In genomic region chr4:152165146-152165545, GRCh38 we compare ENCODE assay signal across 20 cellular contexts.
A peak's percentile ranks its signal among the peaks of the same experiment; 100 is the strongest.
DNase-seq lines count a peak whose midpoint lies in the region; TF ChIP-seq lines count a peak whose summit lies in the region.
"Had no signal": no experiment of that assay in that cellular context is flagged by ENCODE, and none has a peak within 500 bp of the region (broad histone marks: within the 10 kb centered on the region; RNA-seq: fewer than 3 reads in every experiment).

No MANE protein-coding gene starts in this region.

- no peaks in the 10 kb centered on the region for H3K23me2 ChIP-seq in H9 (ENCODE audit: insufficient read length, low read depth, low read length, poor library complexity, severe bottlenecking)

- H3T11ph ChIP-seq in H9 (ENCODE audit: low read length), result no peak overlapping the region

- peak overlapping the region in 1 of 3 experiments; percentile 36; a peak in 2 of 7 replicates for H3K27ac Mint-ChIP-seq in H9
- peak overlapping the region; percentile 45 for H3K27ac Mint-ChIP-seq in endothelial cell (ENCODE audit: unreplicated experiment)

- H3K9me3 ChIP-seq in H9 (ENCODE audit: control insufficient read depth, low read depth, low read length) (no peaks in the 10 kb centered on the region), spleen (no peaks in the 10 kb centered on the region)
- H3K9me3 ChIP-seq: lower lobe of right lung, sigmoid colon, upper lobe of right lung had no signal

- H2AFZ ChIP-seq in H9 (ENCODE audit: low read length), result no peak overlapping the region

- H3K23ac ChIP-seq in H9 (ENCODE audit: insufficient read length, low read depth, low read length) (no peak overlapping the region), mesendoderm (ENCODE audit: low read length) (no peak overlapping the region)

- H2BK5ac ChIP-seq in H9 (ENCODE audit: insufficient read length, low read length) (no peak overlapping the region), mesendoderm (ENCODE audit: low read length) (no peak overlapping the region)

- H3K9ac ChIP-seq in H9 (ENCODE audit: extremely low read depth, insufficient read length, low read length), result no peak overlapping the region
- no peak overlapping the region for H3K9ac ChIP-seq in mesendoderm (ENCODE audit: low read length)

- H3K4me3 Mint-ChIP-seq in H9 (no peak overlapping the region), endothelial cell (ENCODE audit: unreplicated experiment) (no peak overlapping the region)
- H3K4me3 Mint-ChIP-seq: CD8-positive, alpha-beta memory T cell; naive B cell had no signal

- H2BK12ac ChIP-seq in H9 (ENCODE audit: insufficient read length, low read depth, low read length), result no peak overlapping the region

- H3K27me3 ChIP-seq in H9 (ENCODE audit: insufficient read depth, low read length), result no peaks in the 10 kb centered on the region
- no peaks in the 10 kb centered on the region for H3K27me3 ChIP-seq in mesendoderm (ENCODE audit: insufficient read depth, low read length, poor library complexity)
- peaks cover 0 to 3% (median 0%) of the 10 kb centered on the region in 7 donors for H3K27me3 ChIP-seq in spleen (replicated peaks in 1 of 7)
- H3K27me3 ChIP-seq: sigmoid colon, upper lobe of right lung had no signal

- H2BK15ac ChIP-seq in H9 (ENCODE audit: low read depth, low read length) (no peak overlapping the region), mesendoderm (replicated peaks; ENCODE audit: low read depth) (no peak overlapping the region)

- no peaks in the 10 kb centered on the region for H3K36me3 Mint-ChIP-seq in H9 (ENCODE audit: insufficient read depth in 1 of 3, low read depth in 3 of 3)
- H3K36me3 Mint-ChIP-seq in endothelial cell (ENCODE audit: low read depth, unreplicated experiment), result no peaks in the 10 kb centered on the region
- H3K36me3 Mint-ChIP-seq: naive B cell had no signal

- DNase-seq in H9, result peak; percentile 54
- peak; percentile 3 for DNase-seq in NCI-H82 treated with DMSO at 0.1 percent for 48 hours (lab: John Stamatoyannopoulos, UW; ENCODE audit: unreplicated experiment)
- peak; percentile 6 for DNase-seq in endothelial cell (ENCODE audit: low spot score)
- peak; percentile 99 for DNase-seq in mesendoderm
- no peak for DNase-seq in stimulated activated CD4-positive, alpha-beta T cell treated with anti-CD3 and anti-CD28 coated beads, Interleukin-2, amount 100 ng/mL, for 24 hours
- no peak for DNase-seq in cerebellar nuclear complex (lab: John Stamatoyannopoulos, UW)
- no peak for DNase-seq in spleen
- DNase-seq: activated CD4-positive, alpha-beta T cell treated with anti-CD3 and anti-CD28 coated beads for 4 hours; activated CD8-positive, alpha-beta memory T cell treated with anti-CD3 and anti-CD28 coated beads, Interleukin-2, amount 50 U/mL, for 4 hours; activated gamma-delta T cell treated with Interleukin-2 at 50 U/mL for 16 hours; CD8-positive, alpha-beta memory T cell; foreskin fibroblast; HCEC 1CT; lower lobe of right lung; naive B cell; NCI-H1436; RPMI8226; sigmoid colon; stimulated activated CD4-positive, alpha-beta T cell treated with anti-CD3 and anti-CD28 coated beads, Interleukin-1b, Interleukin-23, amount 100 ng/mL, for 48 hours; upper lobe of right lung had no signal

- H3K36me3 ChIP-seq in mesendoderm (ENCODE audit: control insufficient read depth, insufficient read depth, low read length) (no peaks in the 10 kb centered on the region), spleen (no peaks in the 10 kb centered on the region)
- H3K36me3 ChIP-seq: lower lobe of right lung, sigmoid colon, upper lobe of right lung had no signal

- H2AK5ac ChIP-seq in H9 (ENCODE audit: insufficient read length, low read length), result no peak overlapping the region
- no peak overlapping the region for H2AK5ac ChIP-seq in mesendoderm (ENCODE audit: low read length)

- H3K4me1 Mint-ChIP-seq in H9 (peaks cover 42 to 49% of the 10 kb centered on the region in 2 experiments), endothelial cell (ENCODE audit: unreplicated experiment) (no peaks in the 10 kb centered on the region)
- H3K4me1 Mint-ChIP-seq: naive B cell had no signal

- no peak for TF ChIP-seq POLR2A in spleen (IDR thresholded peaks at IDR 0.05)

- no peak overlapping the region for H4K91ac ChIP-seq in H9 (ENCODE audit: insufficient read length, low read depth, low read length)

- no peak overlapping the region for H3K14ac ChIP-seq in H9 (ENCODE audit: insufficient read depth, low read length)

- intact Hi-C loops in spleen (cut with DNase I; ENCODE audit: low total_unique reads), result no loop called here

- H4K8ac ChIP-seq in H9 (replicated peaks; ENCODE audit: insufficient read length, low read depth, low read length) (no peak overlapping the region), mesendoderm (ENCODE audit: low read depth, low read length) (no peak overlapping the region)

- H3K9me3 Mint-ChIP-seq in H9 (no peaks in the 10 kb centered on the region), endothelial cell (ENCODE audit: unreplicated experiment) (no peaks in the 10 kb centered on the region)
- H3K9me3 Mint-ChIP-seq: CD8-positive, alpha-beta memory T cell; naive B cell had no signal

- H3K18ac ChIP-seq in H9 (ENCODE audit: insufficient read length, low read depth, low read length) (no peak overlapping the region), mesendoderm (ENCODE audit: low read length) (no peak overlapping the region)

- H3K4ac ChIP-seq in H9 (ENCODE audit: low read depth, low read length), result no peak overlapping the region
- H3K4ac ChIP-seq in mesendoderm (ENCODE audit: low read depth, low read length), result no peak overlapping the region

- H2BK20ac ChIP-seq in H9 (ENCODE audit: low read depth, low read length, poor library complexity, severe bottlenecking), result no peak overlapping the region

- TF ChIP-seq CTCF in H9 (conservative IDR thresholded peaks at IDR 0.05) (no peak), endothelial cell (IDR thresholded peaks at IDR 0.05; ENCODE audit: unreplicated experiment) (no peak), spleen (IDR thresholded peaks at IDR 0.05 in 8 of 11, conservative IDR thresholded peaks at IDR 0.05 in 3 of 11) (no peak)

- H3K56ac ChIP-seq in H9 (ENCODE audit: insufficient read length, low read depth, low read length) (no peak overlapping the region), mesendoderm (ENCODE audit: low read length) (no peak overlapping the region)

- H3K79me2 ChIP-seq in H9 (ENCODE audit: insufficient read depth, low read length) (no peaks in the 10 kb centered on the region), mesendoderm (ENCODE audit: control insufficient read depth, insufficient read depth, low read length) (no peaks in the 10 kb centered on the region)

- peaks cover 10% of the 10 kb centered on the region; the same call in 1 of the 2 replicates for H3K4me1 ChIP-seq in H9 (ENCODE audit: insufficient read depth, low read length)
- H3K4me1 ChIP-seq in mesendoderm (ENCODE audit: control insufficient read depth, low read depth, low read length), result peaks cover 12% of the 10 kb centered on the region
- H3K4me1 ChIP-seq in spleen, result no peaks in the 10 kb centered on the region
- H3K4me1 ChIP-seq: lower lobe of right lung, upper lobe of right lung had no signal

- no peaks in the 10 kb centered on the region for H4K20me1 ChIP-seq in H9 (ENCODE audit: control insufficient read depth, insufficient read depth, insufficient read length)

- H3K4me2 ChIP-seq in H9 (ENCODE audit: insufficient read depth, insufficient read length, low read length) (no peak overlapping the region), mesendoderm (ENCODE audit: low read length) (no peak overlapping the region)

- H3K27ac ChIP-seq in H9 (ENCODE audit: insufficient read length, low read depth, low read length) (peak overlapping the region; percentile 72), mesendoderm (ENCODE audit: low read depth, low read length) (no peak overlapping the region), spleen (no peak overlapping the region)
- H3K27ac ChIP-seq: lower lobe of right lung, sigmoid colon, upper lobe of right lung had no signal

- H3K79me1 ChIP-seq in H9 (ENCODE audit: insufficient read depth, low read depth, low read length, poor library complexity, severe bottlenecking) (no peaks in the 10 kb centered on the region), mesendoderm (ENCODE audit: low read length) (no peaks in the 10 kb centered on the region)

- H2BK120ac ChIP-seq in H9 (ENCODE audit: low read depth, low read length, poor library complexity, severe bottlenecking), result no peak overlapping the region
- H2BK120ac ChIP-seq in mesendoderm (ENCODE audit: low read depth, low read length), result no peak overlapping the region

- no CpG with 5 or more reads among the region's 2 CpGs for WGBS in H9 (ENCODE audit: extremely low coverage, insufficient read length, low lambda C conversion rate)
- WGBS in mesendoderm (ENCODE audit: extremely low coverage, insufficient coverage, low lambda C conversion rate), result no CpG with 5 or more reads among the region's 2 CpGs
- WGBS in spleen, 5 donors, result 37 to 70% (median 63%) methylated on average over 2 of the region's 2 CpGs

- H3K27me3 Mint-ChIP-seq in H9 (ENCODE audit: low read depth), result no peaks in the 10 kb centered on the region; the same call in 1 of the 2 replicates
- peaks cover 2% of the 10 kb centered on the region for H3K27me3 Mint-ChIP-seq in endothelial cell (ENCODE audit: unreplicated experiment)

- no peak overlapping the region for H3K4me3 ChIP-seq in mesendoderm (ENCODE audit: low read length)
- no peak overlapping the region for H3K4me3 ChIP-seq in spleen
- H3K4me3 ChIP-seq: lower lobe of right lung, sigmoid colon, upper lobe of right lung had no signal

- H4K5ac ChIP-seq in H9 (ENCODE audit: insufficient read length, low read depth, low read length) (no peak overlapping the region), mesendoderm (ENCODE audit: low read length) (no peak overlapping the region)

Comparison
In these comparisons a context has a peak if more than half of its experiments do, and no peak if none do; other contexts are left out.
1. DNase-seq: peak in H9 (single experiment), NCI-H82 treated with DMSO at 0.1 percent for 48 hours (single experiment), endothelial cell (single experiment) and mesendoderm (single experiment); none in stimulated activated CD4-positive, alpha-beta T cell treated with anti-CD3 and anti-CD28 coated beads, Interleukin-2, amount 100 ng/mL, for 24 hours (0 of 2), cerebellar nuclear complex (0 of 2) and spleen (single experiment).